8 cellular contexts compared by ENCODE assay signal in genomic region chr2:161136696-161137324, GRCh38. TPM values are rescaled to one million over a fixed set of nuclear protein-coding genes. Genes with fewer than 3 reads are reported as not detected.
DNase-seq lines count a peak whose midpoint lies in the region; ATAC-seq, FAIRE-seq and TF ChIP-seq lines count a peak whose summit lies in the region.

No MANE protein-coding gene starts in this region.

- peaks cover 8% of the 10 kb centered on the region for H3K9me3 Mint-ChIP-seq in activated CD4-positive, alpha-beta memory T cell treated with anti-CD3 and anti-CD28 coated beads for 36 hours

- no peak for TF ChIP-seq EP300 in stomach (IDR thresholded peaks at IDR 0.05)

- H3K27ac Mint-ChIP-seq in activated CD4-positive, alpha-beta memory T cell treated with anti-CD3 and anti-CD28 coated beads for 36 hours: peak overlapping the region; percentile 100

- peaks cover 7 to 54% (median 28%) of the 10 kb centered on the region in 4 donors for H3K4me1 ChIP-seq in stomach

- H3K27me3 ChIP-seq in stomach: no peaks in the 10 kb centered on the region

- DNase-seq in Daoy (ENCODE audit: low read depth) (peak; percentile 62), left ventricle myocardium superior (no peak), stomach (no peak), D721Med (ENCODE audit: insufficient read length, low spot score) (no peak), occipital lobe (lab: John Stamatoyannopoulos, UW) (no peak)
- peak; percentile 35 for DNase-seq in activated CD4-positive, alpha-beta memory T cell treated with anti-CD3 and anti-CD28 coated beads for 36 hours

- H3K27ac ChIP-seq in stomach: peak overlapping the region in 4 of 5 donors; percentile 39 to 81 (median 72)

- H3K9me3 ChIP-seq in stomach: no peaks in the 10 kb centered on the region

- WGBS in stomach, 5 donors: 40 to 45% (median 42%) methylated on average over 4 of the region's 4 CpGs

- intact Hi-C loops in activated CD4-positive, alpha-beta memory T cell treated with anti-CD3 and anti-CD28 coated beads for 36 hours (cut with micrococcal nuclease): loop anchor here (1.0 to 10.0 kb wide), 7 partner anchors 14 to 915 kb away; partner anchors contain the start of genes PSMD14 and TANK
- intact Hi-C loops in left ventricle myocardium superior (cut with micrococcal nuclease): no loop called here
- intact Hi-C loops in stomach (cut with DNase I; ENCODE audit: low total_unique reads): no loop called here

- TF ChIP-seq POLR2A in stomach (IDR thresholded peaks at IDR 0.05): no peak

- H3K36me3 Mint-ChIP-seq in activated CD4-positive, alpha-beta memory T cell treated with anti-CD3 and anti-CD28 coated beads for 36 hours: peaks cover 12% of the 10 kb centered on the region

- no peaks in the 10 kb centered on the region for H3K36me3 ChIP-seq in stomach

- H3K4me3 Mint-ChIP-seq in activated CD4-positive, alpha-beta memory T cell treated with anti-CD3 and anti-CD28 coated beads for 36 hours: peak overlapping the region; percentile 96

- H3K27me3 Mint-ChIP-seq in activated CD4-positive, alpha-beta memory T cell treated with anti-CD3 and anti-CD28 coated beads for 36 hours: no peaks in the 10 kb centered on the region

- peak overlapping the region; percentile 11 to 35 (median 20) for H3K4me3 ChIP-seq in stomach

- peaks cover 45% of the 10 kb centered on the region for H3K4me1 Mint-ChIP-seq in activated CD4-positive, alpha-beta memory T cell treated with anti-CD3 and anti-CD28 coated beads for 36 hours (ENCODE audit: low read depth)

- TF ChIP-seq CTCF in stomach (IDR thresholded peaks at IDR 0.05) (no peak), D721Med (IDR thresholded peaks at IDR 0.05; ENCODE audit: insufficient read depth, missing control alignments) (no peak)

- no peak for FAIRE-seq in D721Med (lab: Jason Lieb, UNC)

- POLR2A ChIA-PET in activated CD4-positive, alpha-beta memory T cell treated with anti-CD3 and anti-CD28 coated beads for 36 hours (lab: Charles Lee): interaction anchor here (0.8 to 1.3 kb wide), 5 partner anchors 14 to 60 kb away, joined by 4 to 6 read pairs (median 4); no protein-coding TSS in a partner anchor

- CTCF ChIA-PET in activated CD4-positive, alpha-beta memory T cell treated with anti-CD3 and anti-CD28 coated beads for 36 hours (lab: Charles Lee): interaction anchor here (0.6 to 2.4 kb wide), 4 partner anchors 12 to 109 kb away, joined by 3 to 14 read pairs (median 6); no protein-coding TSS in a partner anchor

- peak; percentile 80 for ATAC-seq in GM19395 (IDR thresholded peaks at IDR 0.05; ENCODE audit: unreplicated experiment)
- ATAC-seq in HG03442 (IDR thresholded peaks at IDR 0.05; ENCODE audit: unreplicated experiment): peak; percentile 81
- peak; percentile 85 for ATAC-seq in left ventricle myocardium superior

RNA-seq across cellular contexts. Expression of gene TANK, which starts 23.4 kb away (rescaled TPM):
- 39.7 and 44.3 TPM in 2 replicates for total RNA-seq in Daoy (2014; rRNA removed; shearing (Covaris generic))
- total RNA-seq in activated CD4-positive, alpha-beta memory T cell treated with anti-CD3 and anti-CD28 coated beads for 36 hours: 10 to 100 TPM; 71.4 to 74.1 TPM
- total RNA-seq in left ventricle myocardium superior: 27.9 TPM
- 100 to 1,000 TPM in 1 of 5 donors, 10 to 100 TPM in 4; 12.2 to 140 (median 67.7) TPM for total RNA-seq in stomach
- polyA plus RNA-seq in stomach: 10 to 100 TPM; 19.7 to 35.0 (median 33.9) TPM
- total RNA-seq in occipital lobe: 89.5 TPM

Comparison
In these comparisons a context has a peak if more than half of its experiments do, and no peak if none do; other contexts are left out.
1. DNase-seq: peak in Daoy (single experiment) and activated CD4-positive, alpha-beta memory T cell treated with anti-CD3 and anti-CD28 coated beads for 36 hours (single experiment); none in left ventricle myocardium superior (single experiment), stomach (single experiment), D721Med (single experiment) and occipital lobe (single experiment).
2. Peak in every context shown above with its lines, with median percentiles within 50 percentile points of each other: ATAC-seq.